In the genomic region with DNA sequence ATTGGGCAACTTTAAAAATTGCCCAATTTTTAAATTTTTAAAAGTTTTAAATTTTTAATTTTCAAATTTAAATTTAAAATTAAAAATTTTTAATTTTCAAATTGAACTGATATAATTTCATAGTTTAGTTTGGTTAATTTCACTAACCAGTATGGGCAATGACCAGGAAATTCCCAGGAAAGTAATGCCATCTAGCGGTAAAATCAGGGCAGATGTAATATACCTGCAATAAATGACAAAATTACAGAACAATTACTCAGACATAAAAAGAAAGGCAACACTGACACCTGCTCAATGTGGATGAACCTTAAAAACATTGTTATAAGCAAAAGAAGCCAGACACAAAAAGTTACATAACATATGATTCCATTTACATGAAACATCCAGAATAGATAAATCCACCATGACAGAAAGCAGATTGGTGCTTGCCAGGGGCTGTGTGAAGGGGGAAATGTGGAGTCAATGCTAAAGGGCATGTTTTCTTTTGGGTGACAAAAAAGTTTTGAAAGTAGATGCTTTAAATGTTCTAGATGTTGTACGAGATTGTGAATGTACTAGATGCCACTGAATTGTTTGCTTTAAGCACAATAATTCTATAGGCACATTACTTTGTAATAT, we compare ENCODE assay signal across 8 cellular contexts. TPM values are rescaled to one million over a fixed set of nuclear protein-coding genes. Genes with fewer than 3 reads are reported as not detected.
A peak's percentile ranks its signal among the peaks of the same experiment; 100 is the strongest.
DNase-seq lines count a peak whose midpoint lies in the region; ATAC-seq, FAIRE-seq and TF ChIP-seq lines count a peak whose summit lies in the region.

No MANE protein-coding gene starts in this region.

- in situ Hi-C loops in GM12878 (cut with MboI), result loop anchor here (10.0 kb wide), 1 partner anchor 529 kb away; no protein-coding TSS in a partner anchor

- peaks cover 6% of the 10 kb centered on the region for H3K27me3 Mint-ChIP-seq in CD8-positive, alpha-beta T cell (ENCODE audit: low read depth)
- H3K27me3 Mint-ChIP-seq in immature natural killer cell (ENCODE audit: low read depth in 3 of 3), result peaks cover 3 to 5% (median 3%) of the 10 kb centered on the region in 3 donors

- no TSS peak for BruUV-seq in GM12878 (replicated peaks; lab: Mats Ljungman, UMichigan)

- RAD21 ChIA-PET in GM12878 (lab: Charles Lee; ENCODE audit: unreplicated experiment), result interaction anchor here (0.8 to 1.2 kb wide), 4 partner anchors 98 to 347 kb away, joined by 3 to 9 read pairs (median 6); partner anchors contain the start of gene KIF20B

- no peak for TF ChIP-seq POLR2A in GM12878 (IDR thresholded peaks at IDR 0.05; ENCODE audit: low read depth, low read length)

- no peaks in the 10 kb centered on the region for H3K79me2 ChIP-seq in GM12878 (ENCODE audit: control insufficient read depth, insufficient read depth, low read length)

- 2% methylated on average over 2 of the region's 2 CpGs for WGBS in GM12878 (ENCODE audit: insufficient coverage, insufficient replicate concordance, low lambda C conversion rate, missing lambda C conversion rate)

- no peak for TF ChIP-seq EP300 in GM12878 (IDR thresholded peaks at IDR 0.05; ENCODE audit: borderline replicate concordance in 1 of 2, control insufficient read depth in 1 of 2, low read depth in 2 of 2, low read length in 2 of 2)

- H3K27ac ChIP-seq in CD8-positive, alpha-beta T cell (ENCODE audit: low read depth, low read length), result no peak overlapping the region
- H3K27ac ChIP-seq in GM12878 (ENCODE audit: control insufficient read depth, insufficient read depth), result no peak overlapping the region

- H3K4me1 ChIP-seq in CD8-positive, alpha-beta T cell (ENCODE audit: insufficient read depth, low read length), result no peaks in the 10 kb centered on the region
- no peaks in the 10 kb centered on the region for H3K4me1 ChIP-seq in GM12878 (ENCODE audit: control insufficient read depth, insufficient read depth, low read length)

- DNase-seq in CD8-positive, alpha-beta T cell, result peak in 1 of 7 experiments; percentile 13
- peak; percentile 11 for DNase-seq in GM18507 (ENCODE audit: extremely low spot score, insufficient read length, low read depth)
- peak; percentile 27 for DNase-seq in NCI-H2227 (lab: John Stamatoyannopoulos, UW; ENCODE audit: unreplicated experiment)
- DNase-seq in GM12878 (ENCODE audit: low read depth, low spot score), result peak; percentile 3
- DNase-seq in immature natural killer cell, result peak; percentile 25 to 54 (median 38)
- peak; percentile 84 for DNase-seq in superior temporal gyrus (ENCODE audit: extremely low spot score)
- no peak for DNase-seq in stimulated activated CD4-positive, alpha-beta T cell treated with anti-CD3 and anti-CD28 coated beads, Interleukin-1b, Interleukin-23, amount 100 ng/mL, for 48 hours
- no peak for DNase-seq in posterior vena cava (ENCODE audit: low spot score)

- ATAC-seq in CD8-positive, alpha-beta T cell, result peak; percentile 59
- ATAC-seq in GM12878, result peak; percentile 82

- no peak overlapping the region for H3K27ac Mint-ChIP-seq in CD8-positive, alpha-beta T cell
- no peak overlapping the region for H3K27ac Mint-ChIP-seq in immature natural killer cell

- POLR2A ChIA-PET in CD8-positive, alpha-beta T cell (lab: Charles Lee), result no interaction called here
- POLR2A ChIA-PET in GM12878 (lab: Charles Lee), result interaction anchor here (0.6 kb wide), 1 partner anchor 15 kb away, joined by 3 read pairs; no protein-coding TSS in a partner anchor

- intact Hi-C loops in CD8-positive, alpha-beta T cell (cut with DNase I, micrococcal nuclease), result loop anchor here (1.0 to 10.0 kb wide), 9 partner anchors 137 to 629 kb away; no protein-coding TSS in a partner anchor
- intact Hi-C loops in GM12878 (cut with micrococcal nuclease; ENCODE audit: unreplicated experiment) (loop anchor here (1.0 to 10.0 kb wide), 4 partner anchors 138 to 529 kb away; no protein-coding TSS in a partner anchor), posterior vena cava (cut with DNase I) (loop anchor here (2.0 to 5.0 kb wide), 2 partner anchors 137 kb away; no protein-coding TSS in a partner anchor)

- no peaks in the 10 kb centered on the region for H3K36me3 ChIP-seq in CD8-positive, alpha-beta T cell (ENCODE audit: insufficient read depth, low read length)
- no peaks in the 10 kb centered on the region for H3K36me3 ChIP-seq in GM12878 (ENCODE audit: control insufficient read depth in 2 of 2, insufficient read depth in 2 of 2, low read length in 1 of 2)

- H3K27me3 ChIP-seq in CD8-positive, alpha-beta T cell (ENCODE audit: insufficient read depth, low read length), result no peaks in the 10 kb centered on the region
- no peaks in the 10 kb centered on the region for H3K27me3 ChIP-seq in GM12878 (replicated peaks in 1 of 2; ENCODE audit: control insufficient read depth in 2 of 2, insufficient read depth in 2 of 2, low read length in 1 of 2)

- H3K4me1 Mint-ChIP-seq in CD8-positive, alpha-beta T cell (ENCODE audit: low read depth), result no peaks in the 10 kb centered on the region
- H3K4me1 Mint-ChIP-seq in immature natural killer cell, result no peaks in the 10 kb centered on the region

- no peak overlapping the region for H3K4me2 ChIP-seq in GM12878 (ENCODE audit: control insufficient read depth, insufficient read depth)

- CTCF ChIA-PET in CD8-positive, alpha-beta T cell (lab: Charles Lee), result interaction anchor here (0.7 to 2.0 kb wide), 8 partner anchors 10 to 1814 kb away, joined by 3 to 11 read pairs (median 4); no protein-coding TSS in a partner anchor
- CTCF ChIA-PET in GM12878 (lab: Yijun Ruan, JAX), result interaction anchor here (0.8 to 1.9 kb wide), 12 partner anchors 23 to 350 kb away, joined by 3 to 10 read pairs (median 4); no protein-coding TSS in a partner anchor

- H3K4me3 ChIP-seq in CD8-positive, alpha-beta T cell (ENCODE audit: low read depth, low read length), result no peak overlapping the region
- no peak overlapping the region for H3K4me3 ChIP-seq in GM12878

- SMC1A ChIA-PET in GM12878 (lab: Charles Lee; ENCODE audit: uncharacterized antibody, unreplicated experiment), result interaction anchor here (0.6 to 2.0 kb wide), 9 partner anchors 11 to 195 kb away, joined by 3 to 17 read pairs (median 5); no protein-coding TSS in a partner anchor

- no peak overlapping the region for H3K9ac ChIP-seq in GM12878 (ENCODE audit: control insufficient read depth, insufficient read depth, low read length)

- FAIRE-seq in GM18507 (lab: Jason Lieb, UNC), result peak; percentile 80
- FAIRE-seq in GM12878 (lab: Jason Lieb, UNC), result peak; percentile 7

- H3K36me3 Mint-ChIP-seq in CD8-positive, alpha-beta T cell, result no peaks in the 10 kb centered on the region
- no peaks in the 10 kb centered on the region for H3K36me3 Mint-ChIP-seq in immature natural killer cell

- no peak overlapping the region for H3K4me3 Mint-ChIP-seq in CD8-positive, alpha-beta T cell
- H3K4me3 Mint-ChIP-seq in immature natural killer cell, result no peak overlapping the region

- no peaks in the 10 kb centered on the region for H3K9me3 ChIP-seq in CD8-positive, alpha-beta T cell (ENCODE audit: low read length)
- H3K9me3 ChIP-seq in GM12878 (replicated peaks; ENCODE audit: control insufficient read depth, insufficient read depth, low read length), result no peaks in the 10 kb centered on the region

- H2AFZ ChIP-seq in GM12878 (ENCODE audit: control insufficient read depth, low read depth, low read length), result no peak overlapping the region

- no peaks in the 10 kb centered on the region for H3K9me3 Mint-ChIP-seq in CD8-positive, alpha-beta T cell
- no peaks in the 10 kb centered on the region for H3K9me3 Mint-ChIP-seq in immature natural killer cell

- TF ChIP-seq RAD21 in GM12878 (IDR thresholded peaks at IDR 0.05; ENCODE audit: insufficient read depth, low read depth, low read length), result peak; percentile 87

- H4K20me1 ChIP-seq in GM12878 (ENCODE audit: control insufficient read depth, insufficient read depth), result no peaks in the 10 kb centered on the region

- peak; percentile 81 for TF ChIP-seq CTCF in CD8-positive, alpha-beta T cell (IDR thresholded peaks at IDR 0.05)
- peak; percentile 51 to 57 (median 57) for TF ChIP-seq CTCF in GM12878 (IDR thresholded peaks at IDR 0.05 in 2 of 3, conservative IDR thresholded peaks at IDR 0.05 in 1 of 3; ENCODE audit: control insufficient read depth in 2 of 3, extremely low read depth in 1 of 3, insufficient read depth in 1 of 3, low read depth in 3 of 3, low read length in 3 of 3)

TF ChIP-seq in GM12878, 131 proteins besides CTCF, POLR2A, EP300 and RAD21 (continues in another document):
- TF ChIP-seq, protein P1, sequence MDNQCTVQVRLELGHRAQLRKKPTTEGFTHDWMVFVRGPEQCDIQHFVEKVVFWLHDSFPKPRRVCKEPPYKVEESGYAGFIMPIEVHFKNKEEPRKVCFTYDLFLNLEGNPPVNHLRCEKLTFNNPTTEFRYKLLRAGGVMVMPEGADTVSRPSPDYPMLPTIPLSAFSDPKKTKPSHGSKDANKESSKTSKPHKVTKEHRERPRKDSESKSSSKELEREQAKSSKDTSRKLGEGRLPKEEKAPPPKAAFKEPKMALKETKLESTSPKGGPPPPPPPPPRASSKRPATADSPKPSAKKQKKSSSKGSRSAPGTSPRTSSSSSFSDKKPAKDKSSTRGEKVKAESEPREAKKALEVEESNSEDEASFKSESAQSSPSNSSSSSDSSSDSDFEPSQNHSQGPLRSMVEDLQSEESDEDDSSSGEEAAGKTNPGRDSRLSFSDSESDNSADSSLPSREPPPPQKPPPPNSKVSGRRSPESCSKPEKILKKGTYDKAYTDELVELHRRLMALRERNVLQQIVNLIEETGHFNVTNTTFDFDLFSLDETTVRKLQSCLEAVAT (IDR thresholded peaks at IDR 0.05), result no peak

RNA-seq across cellular contexts. Expression of gene SLC16A12, which starts 28.6 kb away (rescaled TPM):
- not detected for total RNA-seq in CD8-positive, alpha-beta T cell
- not detected in 2 replicates for total RNA-seq in GM12878 (2013; cell fraction: nucleolus; rRNA removed)
- total RNA-seq in GM12878 (2014; rRNA removed) (not detected in 2 replicates), GM12878 (2014; rRNA removed; fragmentation: Illumina TruSeq; extraction: Trizol) (not detected in 2 replicates), GM12878 (2021) (not detected in 2 replicates), posterior vena cava (under 1 TPM; 0.51 to 0.57 TPM)
- polyA plus RNA-seq in GM12878 (2011; ENCODE audit: low read depth), result not detected
- polyA plus RNA-seq in GM12878 (2011; rRNA removed) (not detected in 2 replicates), GM12878 (2014; fragmentation: Illumina TruSeq; extraction: Trizol) (not detected in 2 replicates), GM12878 (2014; fragmentation: Nextera tagmentation; extraction: Ambion mirVana) (not detected), GM12878 (2014; rRNA removed) (not detected in 2 replicates), GM12878 (2016; fragmentation: Nextera tagmentation; extraction: Ambion mirVana) (not detected), immature natural killer cell (not detected)
- polyA plus RNA-seq in GM12878 (2011; cell fraction: cytosol; rRNA removed), result not detected in 2 replicates
- polyA plus RNA-seq in GM12878 (2011; cell fraction: nucleus; rRNA removed), result not detected in 2 replicates
- polyA plus RNA-seq in GM12878 (2012), result not detected in 2 replicates
- not detected in 2 replicates for polyA minus RNA-seq in GM12878 (2011; rRNA and poly(A)+ RNA removed)
- polyA minus RNA-seq in GM12878 (2011; cell fraction: cytosol; rRNA and poly(A)+ RNA removed), result not detected in 2 replicates
- polyA minus RNA-seq in GM12878 (2011; cell fraction: nucleus; rRNA and poly(A)+ RNA removed), result not detected in 2 replicates

Comparison
In these comparisons a context has a peak if more than half of its experiments do, and no peak if none do; other contexts are left out.
1. DNase-seq: peak in GM18507 (single experiment), NCI-H2227 (single experiment), GM12878 (single experiment), immature natural killer cell (3 of 3) and superior temporal gyrus (single experiment); none in stimulated activated CD4-positive, alpha-beta T cell treated with anti-CD3 and anti-CD28 coated beads, Interleukin-1b, Interleukin-23, amount 100 ng/mL, for 48 hours (single experiment) and posterior vena cava (single experiment).